In genomic region chr1:3323021-3323790, GRCh38 we compare ENCODE assay signal across 1 cellular context.
TF ChIP-seq lines count a peak whose summit lies in the region.

No MANE protein-coding gene starts in this region.

TF ChIP-seq in HepG2, 621 proteins besides CTCF, POLR2A, EP300 and RAD21 (continued from another document and continues in another):
- TF ChIP-seq REST (IDR thresholded peaks at IDR 0.05; ENCODE audit: borderline replicate concordance in 1 of 2, low read depth in 1 of 2, low read length in 2 of 2) (no peak), ZNF850 (CRISPR knock-in tag; conservative IDR thresholded peaks at IDR 0.05) (no peak), PCBP2 (optimal IDR thresholded peaks at IDR 0.05; ENCODE audit: low read depth, low read length, poor library complexity, severe bottlenecking) (no peak), ZNF264 (CRISPR knock-in tag; IDR thresholded peaks at IDR 0.05) (no peak; the same call in 1 of the 2 replicates), TFAP4 (IDR thresholded peaks at IDR 0.05; ENCODE audit: borderline replicate concordance, low read depth) (peak; percentile 35; the same call in 1 of the 2 replicates), ZNF205 (CRISPR knock-in tag; IDR thresholded peaks at IDR 0.05) (no peak), NR2F2 (IDR thresholded peaks at IDR 0.05; ENCODE audit: borderline replicate concordance, low read depth) (no peak), TIGD3 (CRISPR knock-in tag; IDR thresholded peaks at IDR 0.05; ENCODE audit: borderline replicate concordance) (peak; percentile 52; the same call in 1 of the 2 replicates), NR2C2 (CRISPR knock-in tag; IDR thresholded peaks at IDR 0.05; ENCODE audit: borderline replicate concordance) (no peak), ZNF772 (CRISPR knock-in tag; IDR thresholded peaks at IDR 0.05) (no peak), CEBPZ (IDR thresholded peaks at IDR 0.05; ENCODE audit: low read length) (no peak), ZNF513 (CRISPR knock-in tag; conservative IDR thresholded peaks at IDR 0.05) (no peak), SKI (IDR thresholded peaks at IDR 0.05; ENCODE audit: partially characterized antibody) (no peak), ZUFSP (CRISPR knock-in tag; IDR thresholded peaks at IDR 0.05; ENCODE audit: borderline replicate concordance) (no peak), CBX1 (IDR thresholded peaks at IDR 0.05; ENCODE audit: low read depth) (peak; percentile 53), ATF6 (CRISPR knock-in tag; conservative IDR thresholded peaks at IDR 0.05) (no peak), MEIS1 (CRISPR knock-in tag; IDR thresholded peaks at IDR 0.05; ENCODE audit: borderline replicate concordance) (peak; percentile 35; the same call in 1 of the 2 replicates), BCL6 (CRISPR knock-in tag; IDR thresholded peaks at IDR 0.05) (peak; percentile 48), TEAD2 (CRISPR knock-in tag; IDR thresholded peaks at IDR 0.05) (no peak), ZNF292 (CRISPR knock-in tag; IDR thresholded peaks at IDR 0.05; ENCODE audit: borderline replicate concordance, low read depth) (peak; percentile 16; the same call in 1 of the 2 replicates), CHD4 (IDR thresholded peaks at IDR 0.05; ENCODE audit: borderline replicate concordance, low read length) (no peak), ZBTB42 (CRISPR knock-in tag; IDR thresholded peaks at IDR 0.05) (no peak), ZNF414 (CRISPR knock-in tag; IDR thresholded peaks at IDR 0.05) (peak; percentile 41; the same call in 1 of the 2 replicates), ZXDC (CRISPR knock-in tag; IDR thresholded peaks at IDR 0.05) (no peak), ARID4A (CRISPR knock-in tag; IDR thresholded peaks at IDR 0.05; ENCODE audit: borderline replicate concordance) (no peak), ZNF468 (CRISPR knock-in tag; IDR thresholded peaks at IDR 0.05) (peak; percentile 73; the same call in 1 of the 2 replicates), ZNF776 (CRISPR knock-in tag; IDR thresholded peaks at IDR 0.05) (0 out of 2 replicates have a peak, but pooled peaks have one; percentile 73), ZBTB21 (CRISPR knock-in tag; IDR thresholded peaks at IDR 0.05) (no peak), ZNF143 (CRISPR knock-in tag; IDR thresholded peaks at IDR 0.05) (no peak; the same call in 1 of the 2 replicates)
